In genomic region chr16:10895053-10895946, GRCh38 we compare ENCODE assay signal across 1 cellular context.
TF ChIP-seq lines count a peak whose summit lies in the region.

No MANE protein-coding gene starts in this region.

TF ChIP-seq in HepG2, 621 proteins besides CTCF, POLR2A, EP300 and RAD21 (continued from another document and continues in another):
- peak; percentile 91; the same call in 1 of the 2 replicates for TF ChIP-seq ZBTB4 (CRISPR knock-in tag; IDR thresholded peaks at IDR 0.05; ENCODE audit: borderline replicate concordance)
- TF ChIP-seq MEIS1 (CRISPR knock-in tag; IDR thresholded peaks at IDR 0.05; ENCODE audit: borderline replicate concordance) = no peak
- TF ChIP-seq ZBTB21 (CRISPR knock-in tag; IDR thresholded peaks at IDR 0.05) = peak; percentile 46; the same call in 1 of the 2 replicates
- TF ChIP-seq ZBTB10 (CRISPR knock-in tag; IDR thresholded peaks at IDR 0.05; ENCODE audit: borderline replicate concordance) = peak; percentile 37; the same call in 1 of the 2 replicates
- peak; percentile 83; the same call in 1 of the 2 replicates for TF ChIP-seq ZNF335 (CRISPR knock-in tag; IDR thresholded peaks at IDR 0.05)
- no peak for TF ChIP-seq CENPBD1 (CRISPR knock-in tag; IDR thresholded peaks at IDR 0.05; ENCODE audit: borderline replicate concordance, low read depth)
- TF ChIP-seq ZHX2 (IDR thresholded peaks at IDR 0.05; ENCODE audit: low read depth) = no peak
- no peak for TF ChIP-seq ZHX2 (CRISPR knock-in tag; IDR thresholded peaks at IDR 0.05; ENCODE audit: borderline replicate concordance)
- peak; percentile 54; the same call in 1 of the 2 replicates for TF ChIP-seq CREB3 (CRISPR knock-in tag; IDR thresholded peaks at IDR 0.05)
- peak; percentile 59 for TF ChIP-seq FOSL2 (CRISPR knock-in tag; IDR thresholded peaks at IDR 0.05)
- TF ChIP-seq KDM1A (CRISPR knock-in tag; IDR thresholded peaks at IDR 0.05) = no peak
- peak; percentile 58; the same call in 1 of the 2 replicates for TF ChIP-seq HNF1B (CRISPR knock-in tag; IDR thresholded peaks at IDR 0.05)
- peak; percentile 77; the same call in 1 of the 2 replicates for TF ChIP-seq RERE (CRISPR knock-in tag; IDR thresholded peaks at IDR 0.05; ENCODE audit: low read depth)
- TF ChIP-seq ZNF550 (CRISPR knock-in tag; IDR thresholded peaks at IDR 0.05; ENCODE audit: borderline replicate concordance) = no peak
- TF ChIP-seq HHEX (CRISPR knock-in tag; IDR thresholded peaks at IDR 0.05) = no peak
- TF ChIP-seq ATF2 (CRISPR knock-in tag; IDR thresholded peaks at IDR 0.05) = peak; percentile 84
- peak; percentile 52; the same call in 1 of the 2 replicates for TF ChIP-seq FOXO1 (CRISPR knock-in tag; IDR thresholded peaks at IDR 0.05)
- TF ChIP-seq HOXA7 (CRISPR knock-in tag; IDR thresholded peaks at IDR 0.05) = peak; percentile 96
- TF ChIP-seq ZNF234 (CRISPR knock-in tag; conservative IDR thresholded peaks at IDR 0.05) = no peak; the same call in 1 of the 2 replicates
- no peak for TF ChIP-seq SNAPC5 (CRISPR knock-in tag; IDR thresholded peaks at IDR 0.05; ENCODE audit: borderline replicate concordance)
- TF ChIP-seq ZUFSP (CRISPR knock-in tag; IDR thresholded peaks at IDR 0.05; ENCODE audit: borderline replicate concordance) = no peak
- peak; percentile 92; the same call in 1 of the 2 replicates for TF ChIP-seq TRAFD1 (CRISPR knock-in tag; IDR thresholded peaks at IDR 0.05; ENCODE audit: borderline replicate concordance)
